23 cellular contexts compared by ENCODE assay signal in the genomic region with DNA sequence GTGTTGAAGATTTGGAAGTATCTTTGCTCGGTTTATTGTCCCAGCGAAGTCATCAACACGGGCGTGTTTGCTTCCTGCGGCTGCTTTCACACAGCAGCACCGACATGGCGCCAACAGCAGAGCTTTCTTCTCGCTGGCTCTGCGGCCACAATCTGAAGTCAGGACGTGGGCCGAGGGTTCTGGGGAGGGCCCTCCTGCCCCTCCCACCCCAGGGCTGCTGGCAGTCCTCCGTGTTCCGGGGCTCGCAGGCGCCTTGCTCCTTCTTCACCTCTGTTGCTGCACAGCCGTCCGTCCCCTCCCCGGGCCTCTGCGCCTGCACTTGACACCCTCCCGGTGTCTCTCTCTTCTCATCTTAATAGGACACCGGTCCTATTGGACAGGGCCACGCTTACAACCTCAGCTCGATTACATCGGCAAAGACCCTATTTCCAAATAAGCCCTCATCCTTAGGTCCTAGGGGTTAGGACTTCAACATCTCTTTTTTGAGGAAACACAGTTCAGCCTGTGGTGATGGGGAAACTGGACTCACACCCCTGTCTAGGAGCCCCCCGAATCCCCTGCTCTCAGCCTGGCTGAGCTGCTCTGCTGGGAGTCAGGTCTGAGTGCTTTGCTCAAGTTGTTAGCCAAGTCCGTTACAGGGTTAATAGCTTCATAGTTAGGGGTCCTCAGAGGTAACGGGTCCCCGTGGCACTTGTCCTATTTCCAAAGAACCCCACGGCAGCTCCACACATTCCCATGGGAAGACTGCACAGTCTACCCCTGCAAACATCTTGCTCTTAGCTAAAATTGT. TPM values are rescaled to one million over a fixed set of nuclear protein-coding genes. Genes with fewer than 3 reads are reported as not detected.
DNase-seq lines count a peak whose midpoint lies in the region; ATAC-seq, FAIRE-seq and TF ChIP-seq lines count a peak whose summit lies in the region.
"Had no signal": no experiment of that assay in that cellular context is flagged by ENCODE, and none has a peak within 500 bp of the region (broad histone marks: within the 10 kb centered on the region; RNA-seq: fewer than 3 reads in every experiment).

No MANE protein-coding gene starts in this region.

- no peaks in the 10 kb centered on the region for H3K36me3 ChIP-seq in H1 (ENCODE audit: control insufficient read depth in 2 of 4, insufficient read depth in 4 of 4, low read length in 3 of 4)
- H3K36me3 ChIP-seq: BE2C had no signal

- peaks cover 4 to 7% of the 10 kb centered on the region in 2 experiments; a peak in 3 of 4 replicates for H3K9me3 ChIP-seq in H1 (ENCODE audit: insufficient read depth in 2 of 2, low read depth in 1 of 2, low read length in 1 of 2)
- H3K9me3 ChIP-seq: BE2C had no signal

- peaks cover 18% of the 10 kb centered on the region for H3K36me3 Mint-ChIP-seq in nephron progenitor cell (ENCODE audit: low read depth)

- H4K5ac ChIP-seq in H1 (ENCODE audit: insufficient read length, low read depth, low read length): no peak overlapping the region

- no peak overlapping the region for H2AK5ac ChIP-seq in H1 (ENCODE audit: low read depth, low read length)

- H3K9ac ChIP-seq in H1 (replicated peaks in 1 of 4; ENCODE audit: extremely low read depth in 1 of 4, low read depth in 3 of 4, low read length in 3 of 4): no peak overlapping the region

- peaks cover 0 to under 1% (median 0%) of the 10 kb centered on the region in 4 experiments; a peak in 3 of 7 replicates for H3K4me1 ChIP-seq in H1 (replicated peaks in 1 of 4; ENCODE audit: control insufficient read depth in 3 of 4, insufficient read depth in 4 of 4, low read length in 3 of 4)
- H3K4me1 ChIP-seq: BE2C had no signal

- peaks cover 2% of the 10 kb centered on the region for H3K27me3 Mint-ChIP-seq in nephron progenitor cell (ENCODE audit: low read depth, poor library complexity)
- H3K27me3 Mint-ChIP-seq: CD4-positive, alpha-beta memory T cell had no signal

- H3K4me3 Mint-ChIP-seq in nephron progenitor cell: no peak overlapping the region
- H3K4me3 Mint-ChIP-seq: CD4-positive, alpha-beta memory T cell; HFFc6 had no signal

- H3K27me3 ChIP-seq in H1 (replicated peaks in 1 of 4; ENCODE audit: control insufficient read depth in 3 of 4, extremely low read depth in 1 of 4, insufficient read depth in 3 of 4, low read length in 3 of 4): no peaks in the 10 kb centered on the region
- H3K27me3 ChIP-seq: BE2C had no signal

- H3K79me1 ChIP-seq in H1 (ENCODE audit: low read depth, low read length): no peaks in the 10 kb centered on the region

- POLR2A ChIA-PET in H1 (lab: Charles Lee; ENCODE audit: partially characterized antibody): interaction anchor here (1.1 kb wide), 1 partner anchor 31 kb away, joined by 3 read pairs; no protein-coding TSS in a partner anchor

- no peak overlapping the region for H2BK12ac ChIP-seq in H1 (ENCODE audit: low read depth, low read length)

- no peak overlapping the region for H2BK120ac ChIP-seq in H1 (replicated peaks; ENCODE audit: low read depth, low read length)

- no peak for TF ChIP-seq CTCF in H1 (IDR thresholded peaks at IDR 0.05; ENCODE audit: control extremely low read depth in 1 of 3, insufficient read depth in 1 of 3, low read depth in 1 of 3, low read length in 3 of 3)
- TF ChIP-seq CTCF in nephron progenitor cell (IDR thresholded peaks at IDR 0.05): no peak

- H3K79me2 ChIP-seq in H1 (ENCODE audit: control insufficient read depth in 1 of 2, insufficient read depth in 2 of 2, low read length in 2 of 2): no peaks in the 10 kb centered on the region

- H4K8ac ChIP-seq in H1 (ENCODE audit: extremely low read depth, insufficient read depth, low read length): 0 out of 2 replicates have a peak overlapping the region, but pooled peaks have one; percentile 65

- peak; percentile 57 for DNase-seq in activated effector memory CD4-positive, alpha-beta T cell treated with anti-CD3 and anti-CD28 coated beads, Interleukin-2, amount 50 U/mL, for 16 hours
- DNase-seq in activated effector memory CD4-positive, alpha-beta T cell treated with Interleukin-2 at 50 U/mL for 16 hours: no peak
- DNase-seq in H1 (ENCODE audit: low read depth in 1 of 2, low spot score in 2 of 2) (no peak), nephron progenitor cell (no peak), ureter (ENCODE audit: low spot score) (peak; percentile 8)
- DNase-seq: BE2C; CD4-positive, alpha-beta memory T cell; COR-L47; DMS153; DMS79 treated with DMSO at 0.1 percent for 48 hours; EL; GOT3; HCEC 1CT; HFFc6 had no signal

- H3K56ac ChIP-seq in H1 (replicated peaks; ENCODE audit: insufficient read length, low read depth, low read length): no peak overlapping the region

- H3K23me2 ChIP-seq in H1 (ENCODE audit: low read depth, low read length): no peaks in the 10 kb centered on the region

- 89% methylated on average over 29 of the region's 29 CpGs; no CpG with 5 or more reads in 1 of the 2 experiments for WGBS in H1 (ENCODE audit: extremely low coverage in 1 of 2, insufficient coverage in 1 of 2, insufficient read length in 1 of 2, insufficient replicate concordance in 2 of 2, low coverage in 1 of 2, low lambda C conversion rate in 2 of 2, missing lambda C conversion rate in 1 of 2), 2 experiments

- peaks cover 4% of the 10 kb centered on the region for H3K4me1 Mint-ChIP-seq in nephron progenitor cell
- H3K4me1 Mint-ChIP-seq: CD4-positive, alpha-beta memory T cell had no signal

- FAIRE-seq in H1 (lab: Jason Lieb, UNC): no peak
- FAIRE-seq: A204.1, D721Med, G401.6, GM12891, GM19239 had no signal

- no peak overlapping the region for H4K91ac ChIP-seq in H1 (replicated peaks; ENCODE audit: insufficient read length, low read length)

- H3K9me3 Mint-ChIP-seq in nephron progenitor cell: peaks cover 9% of the 10 kb centered on the region

- H2AFZ ChIP-seq in H1 (ENCODE audit: low read length): no peak overlapping the region

- H2BK5ac ChIP-seq in H1 (ENCODE audit: low read depth, low read length): no peak overlapping the region

- ATAC-seq in HG03457 (IDR thresholded peaks at IDR 0.05; ENCODE audit: unreplicated experiment): no peak
- ATAC-seq in GM18858 (IDR thresholded peaks at IDR 0.05; ENCODE audit: unreplicated experiment): no peak

- peak overlapping the region; percentile 57 for H3K27ac Mint-ChIP-seq in nephron progenitor cell
- H3K27ac Mint-ChIP-seq: HFFc6 had no signal

- no peak overlapping the region for H3K14ac ChIP-seq in H1 (ENCODE audit: insufficient read length)

- no peak overlapping the region for H2BK20ac ChIP-seq in H1 (ENCODE audit: low read length)

- H3K27ac ChIP-seq in H1 (ENCODE audit: low read depth, low read length): no peak overlapping the region
- H3K27ac ChIP-seq: C4-2B, HL-60 had no signal

- H2BK15ac ChIP-seq in H1 (ENCODE audit: low read length): no peak overlapping the region

- H3K4me2 ChIP-seq in H1 (ENCODE audit: insufficient read depth in 1 of 2, low read depth in 2 of 2, low read length in 2 of 2): no peak overlapping the region

- no peak overlapping the region for H3K4me3 ChIP-seq in H1 (ENCODE audit: extremely low read depth in 1 of 4, insufficient read depth in 2 of 4, low read depth in 3 of 4, low read length in 4 of 4)

- H3K4ac ChIP-seq in H1 (replicated peaks; ENCODE audit: insufficient read length, low read depth, low read length): no peak overlapping the region

- no peak for TF ChIP-seq EP300 in H1 (IDR thresholded peaks at IDR 0.05; ENCODE audit: borderline replicate concordance in 1 of 2, low read depth in 2 of 2, low read length in 2 of 2)

- no peak overlapping the region for H3K23ac ChIP-seq in H1 (ENCODE audit: insufficient read length)

- no peaks in the 10 kb centered on the region for H4K20me1 ChIP-seq in H1 (replicated peaks in 1 of 2; ENCODE audit: control insufficient read depth in 1 of 2, insufficient read depth in 2 of 2, low read length in 2 of 2)

- TF ChIP-seq POLR2A in H1 (IDR thresholded peaks at IDR 0.05; ENCODE audit: control extremely low read depth in 1 of 2, low read depth in 2 of 2, low read length in 2 of 2): no peak

- no peak overlapping the region for H3K18ac ChIP-seq in H1 (ENCODE audit: extremely low read depth, low read length)

- CTCF ChIA-PET in H1 (lab: Charles Lee; ENCODE audit: partially characterized antibody): interaction anchor here (0.8 to 3.0 kb wide), 6 partner anchors 12 to 111 kb away, joined by 3 to 7 read pairs (median 5); no protein-coding TSS in a partner anchor

- TF ChIP-seq RAD21 in H1 (IDR thresholded peaks at IDR 0.05 in 1 of 2, conservative IDR thresholded peaks at IDR 0.05 in 1 of 2; ENCODE audit: low read depth in 2 of 2, low read length in 2 of 2): no peak

TF ChIP-seq in H1, 55 proteins besides CTCF, POLR2A, EP300 and RAD21 (continues in another document):
- no peak for TF ChIP-seq NANOG (IDR thresholded peaks at IDR 0.05; ENCODE audit: insufficient read depth, low read depth, low read length, poor library complexity, severe bottlenecking)
- TF ChIP-seq, protein P1, sequence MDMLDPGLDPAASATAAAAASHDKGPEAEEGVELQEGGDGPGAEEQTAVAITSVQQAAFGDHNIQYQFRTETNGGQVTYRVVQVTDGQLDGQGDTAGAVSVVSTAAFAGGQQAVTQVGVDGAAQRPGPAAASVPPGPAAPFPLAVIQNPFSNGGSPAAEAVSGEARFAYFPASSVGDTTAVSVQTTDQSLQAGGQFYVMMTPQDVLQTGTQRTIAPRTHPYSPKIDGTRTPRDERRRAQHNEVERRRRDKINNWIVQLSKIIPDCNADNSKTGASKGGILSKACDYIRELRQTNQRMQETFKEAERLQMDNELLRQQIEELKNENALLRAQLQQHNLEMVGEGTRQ (IDR thresholded peaks at IDR 0.05; ENCODE audit: low read length): no peak
- TF ChIP-seq BCL11A (IDR thresholded peaks at IDR 0.05; ENCODE audit: low read depth in 2 of 2, low read length in 2 of 2): no peak
- no peak for TF ChIP-seq EZH2 (IDR thresholded peaks at IDR 0.05; ENCODE audit: low read depth, low read length, severe bottlenecking)
- no peak for TF ChIP-seq TCF12 (IDR thresholded peaks at IDR 0.05; ENCODE audit: low read depth, low read length)
- no peak for TF ChIP-seq NRF1 (IDR thresholded peaks at IDR 0.05; ENCODE audit: low read depth, low read length)
- TF ChIP-seq ZNF274 (IDR thresholded peaks at IDR 0.05; ENCODE audit: borderline replicate concordance, extremely low read depth, low read length): no peak

RNA-seq across cellular contexts. Expression of a gene that starts 2.7 kb away (rescaled TPM):
- total RNA-seq in H1 (2021; fragmentation: NEBNext Ultra II Directional; extraction: Animal tissue kit (Norgen Biotek cat#: 25700)): 1.1 TPM in 1 of 2 replicates, not detected in the other
- 0.08 and 0.16 TPM in 2 replicates for polyA plus RNA-seq in H1 (2011; rRNA removed)
- polyA plus RNA-seq in H1 (2011; cell fraction: cytosol; rRNA removed): 0.22 TPM
- 0.63 TPM for polyA plus RNA-seq in H1 (2011; cell fraction: nucleus; rRNA removed)
- 0.29 to 0.70 TPM in 2 of 4 replicates, not detected in the others for polyA plus RNA-seq in H1 (2012, experiment 1 of 2)
- not detected for polyA plus RNA-seq in H1 (2012, experiment 2 of 2)
- 0.16 TPM for polyA plus RNA-seq in H1 (2013, experiment 1 of 2)
- polyA plus RNA-seq in H1 (2013, experiment 2 of 2): 0.17 TPM
- not detected in 2 replicates for polyA minus RNA-seq in H1 (2011; rRNA and poly(A)+ RNA removed)
- not detected for polyA minus RNA-seq in H1 (2011; cell fraction: cytosol; rRNA and poly(A)+ RNA removed)
- polyA minus RNA-seq in H1 (2011; cell fraction: nucleus; rRNA and poly(A)+ RNA removed): not detected
- total RNA-seq in ureter: not detected

Comparison
In these comparisons a context has a peak if more than half of its experiments do, and no peak if none do; other contexts are left out.
1. DNase-seq: peak in activated effector memory CD4-positive, alpha-beta T cell treated with anti-CD3 and anti-CD28 coated beads, Interleukin-2, amount 50 U/mL, for 16 hours (single experiment) and ureter (single experiment); none in activated effector memory CD4-positive, alpha-beta T cell treated with Interleukin-2 at 50 U/mL for 16 hours (single experiment), H1 (0 of 2) and nephron progenitor cell (single experiment).